ENCODE assay signal across 1 cellular context in the genomic region with DNA sequence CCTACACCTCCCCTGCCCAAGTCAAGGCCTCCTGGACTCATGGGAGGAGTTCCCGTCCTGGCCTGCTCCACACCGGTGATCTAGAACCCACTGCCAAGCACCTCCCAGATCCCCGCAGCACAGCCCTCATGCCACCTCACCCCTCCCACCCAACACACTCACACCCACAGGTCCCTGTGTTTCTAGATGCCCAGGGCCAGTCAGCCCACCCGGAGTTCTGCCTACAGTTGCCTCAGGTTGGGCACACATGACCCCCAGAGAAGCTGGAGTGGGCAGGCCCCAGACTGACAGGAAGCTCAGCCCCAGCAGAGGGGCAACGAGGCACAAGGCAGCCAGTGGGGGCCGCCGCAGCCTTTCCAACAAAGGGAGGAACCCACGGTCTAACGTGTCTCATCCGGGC.
TF ChIP-seq lines count a peak whose summit lies in the region.

No MANE protein-coding gene starts in this region.

TF ChIP-seq in IMR-90, 13 proteins besides CTCF, POLR2A, EP300 and RAD21:
- TF ChIP-seq RCOR1 (IDR thresholded peaks at IDR 0.05; ENCODE audit: insufficient replicate concordance, low read length) = no peak
- TF ChIP-seq, protein P1, sequence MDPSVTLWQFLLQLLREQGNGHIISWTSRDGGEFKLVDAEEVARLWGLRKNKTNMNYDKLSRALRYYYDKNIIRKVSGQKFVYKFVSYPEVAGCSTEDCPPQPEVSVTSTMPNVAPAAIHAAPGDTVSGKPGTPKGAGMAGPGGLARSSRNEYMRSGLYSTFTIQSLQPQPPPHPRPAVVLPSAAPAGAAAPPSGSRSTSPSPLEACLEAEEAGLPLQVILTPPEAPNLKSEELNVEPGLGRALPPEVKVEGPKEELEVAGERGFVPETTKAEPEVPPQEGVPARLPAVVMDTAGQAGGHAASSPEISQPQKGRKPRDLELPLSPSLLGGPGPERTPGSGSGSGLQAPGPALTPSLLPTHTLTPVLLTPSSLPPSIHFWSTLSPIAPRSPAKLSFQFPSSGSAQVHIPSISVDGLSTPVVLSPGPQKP (IDR thresholded peaks at IDR 0.05; ENCODE audit: borderline replicate concordance, low read depth, low read length) = no peak
- TF ChIP-seq SMC3 (IDR thresholded peaks at IDR 0.05; ENCODE audit: low read depth, low read length) = no peak
- TF ChIP-seq MAFK (IDR thresholded peaks at IDR 0.05; ENCODE audit: low read depth, low read length) = no peak
- no peak for TF ChIP-seq CEBPB (IDR thresholded peaks at IDR 0.05; ENCODE audit: low read depth, low read length)
- TF ChIP-seq, protein P2, sequence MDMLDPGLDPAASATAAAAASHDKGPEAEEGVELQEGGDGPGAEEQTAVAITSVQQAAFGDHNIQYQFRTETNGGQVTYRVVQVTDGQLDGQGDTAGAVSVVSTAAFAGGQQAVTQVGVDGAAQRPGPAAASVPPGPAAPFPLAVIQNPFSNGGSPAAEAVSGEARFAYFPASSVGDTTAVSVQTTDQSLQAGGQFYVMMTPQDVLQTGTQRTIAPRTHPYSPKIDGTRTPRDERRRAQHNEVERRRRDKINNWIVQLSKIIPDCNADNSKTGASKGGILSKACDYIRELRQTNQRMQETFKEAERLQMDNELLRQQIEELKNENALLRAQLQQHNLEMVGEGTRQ (IDR thresholded peaks at IDR 0.05; ENCODE audit: low read depth, low read length) = no peak
- TF ChIP-seq NFE2L2 (IDR thresholded peaks at IDR 0.05; ENCODE audit: low read depth, low read length) = no peak
- no peak for TF ChIP-seq CHD1 (IDR thresholded peaks at IDR 0.05; ENCODE audit: low read depth, low read length)
- no peak for TF ChIP-seq FOS (IDR thresholded peaks at IDR 0.05; ENCODE audit: low read depth, low read length)
- no peak for TF ChIP-seq BHLHE40 (IDR thresholded peaks at IDR 0.05; ENCODE audit: low read depth, low read length)
- TF ChIP-seq MAZ (IDR thresholded peaks at IDR 0.05; ENCODE audit: borderline replicate concordance, low read depth, low read length) = no peak
- no peak for TF ChIP-seq MXI1 (IDR thresholded peaks at IDR 0.05; ENCODE audit: borderline replicate concordance, low read depth, low read length)
- TF ChIP-seq RFX5 (IDR thresholded peaks at IDR 0.05; ENCODE audit: low read depth, low read length) = no peak
